Comparison of ENCODE assay signal across 1 cellular context in genomic region chr1:24932725-24933294, GRCh38.
TF ChIP-seq lines count a peak whose summit lies in the region.

No MANE protein-coding gene starts in this region.

TF ChIP-seq in K562, 482 proteins besides CTCF, POLR2A, EP300 and RAD21 (continued from another document):
- TF ChIP-seq ETV6 (IDR thresholded peaks at IDR 0.05; ENCODE audit: borderline replicate concordance in 1 of 2, low read depth in 2 of 2, low read length in 1 of 2) (no peak), ETV6 (CRISPR knock-in tag; IDR thresholded peaks at IDR 0.05; ENCODE audit: borderline replicate concordance) (no peak), NFIX (CRISPR knock-in tag; IDR thresholded peaks at IDR 0.05; ENCODE audit: low read depth) (no peak), ZNF197 (CRISPR knock-in tag; IDR thresholded peaks at IDR 0.05; ENCODE audit: low read depth) (no peak), PML (IDR thresholded peaks at IDR 0.05; ENCODE audit: low read length) (no peak), BRF2 (IDR thresholded peaks at IDR 0.05; ENCODE audit: borderline replicate concordance, insufficient read depth, insufficient read length) (no peak), SRSF3 (IDR thresholded peaks at IDR 0.05; ENCODE audit: insufficient read depth, low read length) (no peak), ZNF140 (CRISPR knock-in tag; IDR thresholded peaks at IDR 0.05) (no peak), TAF15 (IDR thresholded peaks at IDR 0.05; ENCODE audit: low read depth, low read length) (0 out of 2 replicates have a peak, but pooled peaks have one; percentile 46), MAX (CRISPR knock-in tag; IDR thresholded peaks at IDR 0.05) (0 out of 2 replicates have a peak, but pooled peaks have one; percentile 22), SMAD2 (IDR thresholded peaks at IDR 0.05; ENCODE audit: low read depth, low read length) (no peak), ZNF318 (IDR thresholded peaks at IDR 0.05; ENCODE audit: borderline replicate concordance in 1 of 2, low read depth in 1 of 2) (no peak), KLF6 (CRISPR knock-in tag; IDR thresholded peaks at IDR 0.05; ENCODE audit: borderline replicate concordance) (no peak), ELK1 (CRISPR knock-in tag; IDR thresholded peaks at IDR 0.05) (no peak)
